ENCODE assay signal across 18 cellular contexts in the genomic region with DNA sequence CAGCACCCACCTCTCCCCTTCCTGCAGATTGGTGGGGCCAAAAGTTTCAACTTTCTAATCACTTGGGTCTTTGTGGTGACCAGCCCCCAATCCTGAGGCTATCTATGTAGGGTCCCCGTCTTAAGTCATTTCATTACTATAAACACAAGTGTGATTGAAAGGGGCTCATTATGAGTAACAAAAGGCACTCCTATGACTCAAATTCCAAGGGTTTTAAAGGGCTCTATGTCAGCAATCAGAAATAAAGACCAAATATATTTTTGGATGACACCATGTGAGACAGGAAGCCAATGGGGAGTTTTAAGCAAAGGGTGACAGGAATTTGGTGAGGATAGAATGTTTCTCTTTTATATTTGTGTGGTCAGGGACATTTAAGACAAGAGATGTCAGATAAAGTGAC. TPM values are rescaled to one million over a fixed set of nuclear protein-coding genes. Genes with fewer than 3 reads are reported as not detected.
DNase-seq lines count a peak whose midpoint lies in the region; ATAC-seq lines count a peak whose summit lies in the region.
"Had no signal": no experiment of that assay in that cellular context is flagged by ENCODE, and none has a peak within 500 bp of the region (broad histone marks: within the 10 kb centered on the region; RNA-seq: fewer than 3 reads in every experiment).

No MANE protein-coding gene starts in this region.

- DNase-seq in activated T-cell treated with anti-CD3 and anti-CD28 coated beads, Interleukin-2, amount 50 U/mL, for 4 hours, result no peak
- DNase-seq in activated T-cell treated with anti-CD3 and anti-CD28 coated beads for 4 hours (no peak), amygdala (lab: John Stamatoyannopoulos, UW) (no peak)
- DNase-seq: Caco-2, H7, IMR-90, Kasumi-1, NCI-H187 treated with DMSO at 0.1 percent for 48 hours, NCI-H446, NCI-H774, SIG-M5 had no signal

- H3K9me3 Mint-ChIP-seq in activated T-cell treated with anti-CD3 and anti-CD28 coated beads, Interleukin-2, amount 50 U/mL, for 4 hours, result peaks cover 3% of the 10 kb centered on the region
- peaks cover 3% of the 10 kb centered on the region for H3K9me3 Mint-ChIP-seq in activated T-helper 17 cell treated with anti-CD3 and anti-CD28 coated beads, Interleukin-2, amount 50 U/mL, for 72 hours
- H3K9me3 Mint-ChIP-seq in stimulated activated naive CD8-positive, alpha-beta T cell treated with anti-CD3 and anti-CD28 coated beads, Interleukin-15, Interleukin-2, amounts not matched to agents 100 ng/mL and 50 ng/mL, for 24 hours, result peaks cover 8% of the 10 kb centered on the region

- H3K36me3 Mint-ChIP-seq in activated T-cell treated with anti-CD3 and anti-CD28 coated beads, Interleukin-2, amount 50 U/mL, for 4 hours (ENCODE audit: insufficient read depth), result peaks cover 11% of the 10 kb centered on the region
- H3K36me3 Mint-ChIP-seq in activated T-helper 17 cell treated with anti-CD3 and anti-CD28 coated beads, Interleukin-2, amount 50 U/mL, for 72 hours (ENCODE audit: low read depth), result no peaks in the 10 kb centered on the region
- peaks cover 10% of the 10 kb centered on the region for H3K36me3 Mint-ChIP-seq in stimulated activated naive CD8-positive, alpha-beta T cell treated with anti-CD3 and anti-CD28 coated beads, Interleukin-15, Interleukin-2, amounts not matched to agents 100 ng/mL and 50 ng/mL, for 24 hours (ENCODE audit: low read depth)

- peak overlapping the region; percentile 12 for H3K27ac Mint-ChIP-seq in activated T-helper 17 cell treated with anti-CD3 and anti-CD28 coated beads, Interleukin-2, amount 50 U/mL, for 72 hours
- peak overlapping the region; percentile 0 for H3K27ac Mint-ChIP-seq in stimulated activated naive CD8-positive, alpha-beta T cell treated with anti-CD3 and anti-CD28 coated beads, Interleukin-15, Interleukin-2, amounts not matched to agents 100 ng/mL and 50 ng/mL, for 24 hours

- H3K27me3 Mint-ChIP-seq in activated T-cell treated with anti-CD3 and anti-CD28 coated beads, Interleukin-2, amount 50 U/mL, for 4 hours (ENCODE audit: low read depth), result no peaks in the 10 kb centered on the region
- H3K27me3 Mint-ChIP-seq in activated T-helper 17 cell treated with anti-CD3 and anti-CD28 coated beads, Interleukin-2, amount 50 U/mL, for 72 hours, result no peaks in the 10 kb centered on the region
- no peaks in the 10 kb centered on the region for H3K27me3 Mint-ChIP-seq in stimulated activated naive CD8-positive, alpha-beta T cell treated with anti-CD3 and anti-CD28 coated beads, Interleukin-15, Interleukin-2, amounts not matched to agents 100 ng/mL and 50 ng/mL, for 24 hours

- H3K4me3 Mint-ChIP-seq in activated T-cell treated with anti-CD3 and anti-CD28 coated beads, Interleukin-2, amount 50 U/mL, for 4 hours, result no peak overlapping the region
- no peak overlapping the region for H3K4me3 Mint-ChIP-seq in activated T-helper 17 cell treated with anti-CD3 and anti-CD28 coated beads, Interleukin-2, amount 50 U/mL, for 72 hours
- H3K4me3 Mint-ChIP-seq in stimulated activated naive CD8-positive, alpha-beta T cell treated with anti-CD3 and anti-CD28 coated beads, Interleukin-15, Interleukin-2, amounts not matched to agents 100 ng/mL and 50 ng/mL, for 24 hours, result no peak overlapping the region

- peak; percentile 56 to 77 for ATAC-seq in activated T-cell treated with anti-CD3 and anti-CD28 coated beads, Interleukin-2, amount 50 U/mL, for 4 hours
- peak; percentile 51 for ATAC-seq in GM18511 (IDR thresholded peaks at IDR 0.05; ENCODE audit: unreplicated experiment)
- peak; percentile 48 for ATAC-seq in activated T-helper 17 cell treated with anti-CD3 and anti-CD28 coated beads, Interleukin-2, amount 50 U/mL, for 72 hours (replicated peaks)
- no peak for ATAC-seq in GM19455 (IDR thresholded peaks at IDR 0.05; ENCODE audit: unreplicated experiment)
- ATAC-seq in GM21825 (IDR thresholded peaks at IDR 0.05; ENCODE audit: unreplicated experiment), result no peak
- ATAC-seq: A549 had no signal

- H3K4me1 Mint-ChIP-seq in activated T-cell treated with anti-CD3 and anti-CD28 coated beads, Interleukin-2, amount 50 U/mL, for 4 hours (ENCODE audit: low read depth), result peaks cover 28% of the 10 kb centered on the region
- H3K4me1 Mint-ChIP-seq in activated T-helper 17 cell treated with anti-CD3 and anti-CD28 coated beads, Interleukin-2, amount 50 U/mL, for 72 hours, result peaks cover 21% of the 10 kb centered on the region
- peaks cover 38% of the 10 kb centered on the region for H3K4me1 Mint-ChIP-seq in stimulated activated naive CD8-positive, alpha-beta T cell treated with anti-CD3 and anti-CD28 coated beads, Interleukin-15, Interleukin-2, amounts not matched to agents 100 ng/mL and 50 ng/mL, for 24 hours (ENCODE audit: low read depth)

RNA-seq across cellular contexts. Expression of a gene that starts 6.2 kb away (rescaled TPM):
- 1 to 10 TPM; 1.7 to 4.2 (median 2.9) TPM for total RNA-seq in activated T-cell treated with anti-CD3 and anti-CD28 coated beads, Interleukin-2, amount 50 U/mL, for 4 hours
- total RNA-seq in activated T-helper 17 cell treated with anti-CD3 and anti-CD28 coated beads, Interleukin-2, amount 50 U/mL, for 72 hours, result 1 to 10 TPM; 4.0 to 4.2 TPM
- total RNA-seq: HT-29 had no signal

Comparison
In these comparisons a context has a peak if more than half of its experiments do, and no peak if none do; other contexts are left out.
1. ATAC-seq: peak in activated T-cell treated with anti-CD3 and anti-CD28 coated beads, Interleukin-2, amount 50 U/mL, for 4 hours (2 of 2), GM18511 (single experiment) and activated T-helper 17 cell treated with anti-CD3 and anti-CD28 coated beads, Interleukin-2, amount 50 U/mL, for 72 hours (single experiment); none in GM19455 (single experiment) and GM21825 (single experiment).